In genomic region chr6:67887747-67888545, GRCh38 we compare ENCODE assay signal across 1 cellular context.
TF ChIP-seq lines count a peak whose summit lies in the region.

No MANE protein-coding gene starts in this region.

TF ChIP-seq in K562, 482 proteins besides CTCF, POLR2A, EP300 and RAD21 (continued from another document and continues in another):
- TF ChIP-seq BCLAF1 (IDR thresholded peaks at IDR 0.05; ENCODE audit: borderline replicate concordance in 1 of 2, control insufficient read depth in 1 of 2, low read depth in 2 of 2, low read length in 1 of 2) (0 out of 4 replicates have a peak, but pooled peaks of 1 of the 2 experiments have one; percentile 25), ZNF311 (CRISPR knock-in tag; IDR thresholded peaks at IDR 0.05) (no peak), GTF2B (IDR thresholded peaks at IDR 0.05; ENCODE audit: extremely low read depth, insufficient read length) (no peak), CBFA2T3 (IDR thresholded peaks at IDR 0.05) (peak; percentile 25), ZNF431 (CRISPR knock-in tag; IDR thresholded peaks at IDR 0.05) (0 out of 2 replicates have a peak, but pooled peaks have one; percentile 74), SNRNP70 (optimal IDR thresholded peaks at IDR 0.05; ENCODE audit: low read depth, low read length) (no peak), E2F6 (IDR thresholded peaks at IDR 0.05; ENCODE audit: borderline replicate concordance in 1 of 2, extremely low read depth in 1 of 2, insufficient read depth in 1 of 2, insufficient read length in 1 of 2, low read depth in 1 of 2, low read length in 1 of 2, poor library complexity in 1 of 2, severe bottlenecking in 1 of 2) (no peak), SMARCA4 (IDR thresholded peaks at IDR 0.05) (0 out of 2 replicates have a peak, but pooled peaks have one; percentile 36), CTBP1 (IDR thresholded peaks at IDR 0.05; ENCODE audit: borderline replicate concordance) (no peak), MAZ (CRISPR knock-in tag; conservative IDR thresholded peaks at IDR 0.05 in 1 of 2, IDR thresholded peaks at IDR 0.05 in 1 of 2) (no peak; a peak in 1 of 4 replicates), ZNF407 (IDR thresholded peaks at IDR 0.05; ENCODE audit: low read depth) (peak; percentile 23; the same call in 1 of the 2 replicates), PHTF2 (CRISPR knock-in tag; IDR thresholded peaks at IDR 0.05) (peak; percentile 92), ZNF165 (CRISPR knock-in tag; IDR thresholded peaks at IDR 0.05; ENCODE audit: borderline replicate concordance) (no peak), TEAD4 (IDR thresholded peaks at IDR 0.05; ENCODE audit: low read length) (no peak; the same call in 1 of the 2 replicates), TEAD4 (CRISPR knock-in tag; IDR thresholded peaks at IDR 0.05; ENCODE audit: borderline replicate concordance) (no peak), TBP (optimal IDR thresholded peaks at IDR 0.05; ENCODE audit: low read depth, low read length) (peak; percentile 66), NFRKB (IDR thresholded peaks at IDR 0.05; ENCODE audit: low read depth) (peak; percentile 89), ZNF143 (CRISPR knock-in tag; IDR thresholded peaks at IDR 0.05) (peak; percentile 57; the same call in 1 of the 2 replicates), ELF1 (tag; IDR thresholded peaks at IDR 0.05) (no peak), ZNF586 (CRISPR knock-in tag; conservative IDR thresholded peaks at IDR 0.05) (0 out of 2 replicates have a peak, but pooled peaks have one; percentile 40), LEF1 (IDR thresholded peaks at IDR 0.05) (no peak), E4F1 (CRISPR knock-in tag; IDR thresholded peaks at IDR 0.05; ENCODE audit: borderline replicate concordance) (peak; percentile 66; the same call in 1 of the 2 replicates), POLR2H (tag; IDR thresholded peaks at IDR 0.05; ENCODE audit: low read depth) (peak; percentile 81), GATAD2A (IDR thresholded peaks at IDR 0.05) (0 out of 2 replicates have a peak, but pooled peaks have one; percentile 22), THRAP3 (IDR thresholded peaks at IDR 0.05; ENCODE audit: borderline replicate concordance) (peak; percentile 51; the same call in 1 of the 2 replicates), CCNT2 (IDR thresholded peaks at IDR 0.05; ENCODE audit: borderline replicate concordance, extremely low read depth, insufficient read length, low read depth, low read length) (no peak), NCOR1 (IDR thresholded peaks at IDR 0.05) (peak; percentile 38), HMGXB4 (CRISPR knock-in tag; IDR thresholded peaks at IDR 0.05) (no peak), ZBTB17 (CRISPR knock-in tag; IDR thresholded peaks at IDR 0.05) (0 out of 2 replicates have a peak, but pooled peaks have one; percentile 14), ZBTB5 (IDR thresholded peaks at IDR 0.05) (peak; percentile 60; the same call in 1 of the 2 replicates), ZNF740 (CRISPR knock-in tag; IDR thresholded peaks at IDR 0.05) (0 out of 2 replicates have a peak, but pooled peaks have one; percentile 48), ZNF740 (tag; IDR thresholded peaks at IDR 0.05) (no peak), PHF8 (IDR thresholded peaks at IDR 0.05; ENCODE audit: borderline replicate concordance, low read length) (peak; percentile 16; the same call in 1 of the 2 replicates), CEBPB (tag; IDR thresholded peaks at IDR 0.05) (no peak), NR4A1 (CRISPR knock-in tag; IDR thresholded peaks at IDR 0.05) (0 out of 2 replicates have a peak, but pooled peaks have one; percentile 9), NR4A1 (tag; IDR thresholded peaks at IDR 0.05) (no peak), ARID2 (IDR thresholded peaks at IDR 0.05) (no peak), TAL1 (IDR thresholded peaks at IDR 0.05) (no peak), ELF4 (CRISPR knock-in tag; IDR thresholded peaks at IDR 0.05) (peak; percentile 73), MEF2A (IDR thresholded peaks at IDR 0.05; ENCODE audit: control insufficient read depth, low read depth, low read length) (no peak), HNRNPL (IDR thresholded peaks at IDR 0.05; ENCODE audit: low read depth, low read length) (peak; percentile 78)
